17 cellular contexts compared by ENCODE assay signal in genomic region chr17:43983196-43983514, GRCh38. TPM values are rescaled to one million over a fixed set of nuclear protein-coding genes. Genes with fewer than 3 reads are reported as not detected.
DNase-seq lines count a peak whose midpoint lies in the region; ATAC-seq and TF ChIP-seq lines count a peak whose summit lies in the region.
"Had no signal": no experiment of that assay in that cellular context is flagged by ENCODE, and none has a peak within 500 bp of the region (broad histone marks: within the 10 kb centered on the region; RNA-seq: fewer than 3 reads in every experiment).

No MANE protein-coding gene starts in this region.

- no peak overlapping the region for H2BK120ac ChIP-seq in mesendoderm (ENCODE audit: low read depth, low read length)

- intact Hi-C loops in activated CD4-positive, alpha-beta T cell treated with anti-CD3 and anti-CD28 coated beads, Interleukin-2, amount 10 ng/mL, durations not matched to agents 24 days and 14 days (cut with micrococcal nuclease), result no loop called here
- intact Hi-C loops in stomach (cut with DNase I; ENCODE audit: low total_unique reads), result no loop called here
- intact Hi-C loops in natural killer cell (cut with micrococcal nuclease), result no loop called here

- H3K4me1 ChIP-seq in mesendoderm (ENCODE audit: control insufficient read depth, low read depth, low read length), result no peaks in the 10 kb centered on the region
- H3K4me1 ChIP-seq in stomach, result peaks cover 13 to 18% (median 17%) of the 10 kb centered on the region in 4 donors
- H3K4me1 ChIP-seq in Karpas-422 (ENCODE audit: low read length), result no peaks in the 10 kb centered on the region

- H3K36me3 Mint-ChIP-seq in activated CD4-positive, alpha-beta T cell treated with anti-CD3 and anti-CD28 coated beads, Interleukin-2, amount 10 ng/mL, durations not matched to agents 24 days and 14 days (ENCODE audit: low read depth), result no peaks in the 10 kb centered on the region
- no peaks in the 10 kb centered on the region for H3K36me3 Mint-ChIP-seq in natural killer cell

- H4K8ac ChIP-seq in mesendoderm (ENCODE audit: low read depth, low read length), result no peak overlapping the region

- no peaks in the 10 kb centered on the region for H3K79me1 ChIP-seq in mesendoderm (ENCODE audit: low read length)

- no peak overlapping the region for H3K56ac ChIP-seq in mesendoderm (ENCODE audit: low read length)

- no peak overlapping the region for H2BK15ac ChIP-seq in mesendoderm (replicated peaks; ENCODE audit: low read depth)

- no peaks in the 10 kb centered on the region for H3K9me3 Mint-ChIP-seq in activated CD4-positive, alpha-beta T cell treated with anti-CD3 and anti-CD28 coated beads, Interleukin-2, amount 10 ng/mL, durations not matched to agents 24 days and 14 days
- no peaks in the 10 kb centered on the region for H3K9me3 Mint-ChIP-seq in natural killer cell
- H3K9me3 Mint-ChIP-seq: activated T-helper 17 cell treated with anti-CD3 and anti-CD28 coated beads, Interleukin-2, amount 50 U/mL, for 72 hours had no signal

- peak overlapping the region; percentile 28 for H3K4me3 Mint-ChIP-seq in activated CD4-positive, alpha-beta T cell treated with anti-CD3 and anti-CD28 coated beads, Interleukin-2, amount 10 ng/mL, durations not matched to agents 24 days and 14 days
- H3K4me3 Mint-ChIP-seq in natural killer cell, result no peak overlapping the region

- H3K36me3 ChIP-seq in mesendoderm (ENCODE audit: control insufficient read depth, insufficient read depth, low read length) (no peaks in the 10 kb centered on the region), stomach (no peaks in the 10 kb centered on the region), Karpas-422 (ENCODE audit: insufficient read depth, low read length) (no peaks in the 10 kb centered on the region)
- H3K36me3 ChIP-seq: sigmoid colon, tibial artery had no signal

- H3K18ac ChIP-seq in mesendoderm (ENCODE audit: low read length), result no peak overlapping the region

- H3K27me3 Mint-ChIP-seq in activated CD4-positive, alpha-beta T cell treated with anti-CD3 and anti-CD28 coated beads, Interleukin-2, amount 10 ng/mL, durations not matched to agents 24 days and 14 days, result peaks cover 58% of the 10 kb centered on the region
- H3K27me3 Mint-ChIP-seq in natural killer cell (ENCODE audit: low read depth in 2 of 2), result peaks cover 43 to 60% of the 10 kb centered on the region in 2 donors

- H3K23ac ChIP-seq in mesendoderm (ENCODE audit: low read length), result no peak overlapping the region

- H4K20me1 ChIP-seq in Karpas-422 (ENCODE audit: insufficient read depth, low read depth, low read length), result no peaks in the 10 kb centered on the region; the same call in 1 of the 2 replicates

- H3K4me3 ChIP-seq in coronary artery (peak overlapping the region; percentile 66), mesendoderm (ENCODE audit: low read length) (no peak overlapping the region), stomach (peak overlapping the region in 3 of 4 donors; percentile 37 to 55 (median 45)), Karpas-422 (ENCODE audit: low read length) (no peak overlapping the region)

- WGBS in mesendoderm (ENCODE audit: extremely low coverage, insufficient coverage, low lambda C conversion rate), result no CpG with 5 or more reads among the region's 5 CpGs
- WGBS in stomach, 5 donors, result 16 to 44% (median 25%) methylated on average over 2 to 5 of the region's 5 CpGs

- H2AK5ac ChIP-seq in mesendoderm (ENCODE audit: low read length), result no peak overlapping the region

- H2BK5ac ChIP-seq in mesendoderm (ENCODE audit: low read length), result no peak overlapping the region

- H3K9ac ChIP-seq in mesendoderm (ENCODE audit: low read length), result peak overlapping the region; percentile 20
- no peak overlapping the region for H3K9ac ChIP-seq in Karpas-422 (ENCODE audit: low read length)

- H3K27ac Mint-ChIP-seq in activated CD4-positive, alpha-beta T cell treated with anti-CD3 and anti-CD28 coated beads, Interleukin-2, amount 10 ng/mL, durations not matched to agents 24 days and 14 days, result no peak overlapping the region
- no peak overlapping the region for H3K27ac Mint-ChIP-seq in natural killer cell
- H3K27ac Mint-ChIP-seq: activated T-helper 17 cell treated with anti-CD3 and anti-CD28 coated beads, Interleukin-2, amount 50 U/mL, for 72 hours had no signal

- H2AFZ ChIP-seq in Karpas-422 (ENCODE audit: low read length), result no peak overlapping the region

- H3K4ac ChIP-seq in mesendoderm (ENCODE audit: low read depth, low read length), result no peak overlapping the region

- H3K27me3 ChIP-seq in mesendoderm (ENCODE audit: insufficient read depth, low read length, poor library complexity) (peaks cover 2% of the 10 kb centered on the region), stomach (peaks cover 4 to 85% (median 28%) of the 10 kb centered on the region in 3 donors), Karpas-422 (ENCODE audit: low read length) (no peaks in the 10 kb centered on the region)

- TF ChIP-seq POLR2A in stomach (IDR thresholded peaks at IDR 0.05), result no peak

- ATAC-seq in HG03108 (IDR thresholded peaks at IDR 0.05; ENCODE audit: unreplicated experiment) (no peak), natural killer cell (no peak)

- peaks cover 8% of the 10 kb centered on the region for H3K4me1 Mint-ChIP-seq in activated CD4-positive, alpha-beta T cell treated with anti-CD3 and anti-CD28 coated beads, Interleukin-2, amount 10 ng/mL, durations not matched to agents 24 days and 14 days
- no peaks in the 10 kb centered on the region for H3K4me1 Mint-ChIP-seq in natural killer cell
- H3K4me1 Mint-ChIP-seq: activated T-helper 17 cell treated with anti-CD3 and anti-CD28 coated beads, Interleukin-2, amount 50 U/mL, for 72 hours had no signal

- no peak overlapping the region for H4K5ac ChIP-seq in mesendoderm (ENCODE audit: low read length)

- H3K27ac ChIP-seq in coronary artery (no peak overlapping the region), mesendoderm (ENCODE audit: low read depth, low read length) (no peak overlapping the region), stomach (peak overlapping the region in 3 of 5 donors; percentile 6 to 63 (median 53)), Karpas-422 (ENCODE audit: low read length) (no peak overlapping the region)
- H3K27ac ChIP-seq: 22Rv1, sigmoid colon, tibial artery had no signal

- no peak for TF ChIP-seq EP300 in stomach (IDR thresholded peaks at IDR 0.05)

- H3K4me2 ChIP-seq in mesendoderm (ENCODE audit: low read length), result peak overlapping the region; percentile 23
- H3K4me2 ChIP-seq in Karpas-422 (ENCODE audit: low read depth, low read length, poor library complexity, severe bottlenecking), result no peak overlapping the region

- H3K9me2 ChIP-seq in Karpas-422 (replicated peaks; ENCODE audit: insufficient read depth, low read length), result no peaks in the 10 kb centered on the region

- H3K79me2 ChIP-seq in mesendoderm (ENCODE audit: control insufficient read depth, insufficient read depth, low read length) (no peaks in the 10 kb centered on the region), Karpas-422 (ENCODE audit: low read length) (no peaks in the 10 kb centered on the region)

- TF ChIP-seq CTCF in coronary artery (IDR thresholded peaks at IDR 0.05) (no peak), stomach (IDR thresholded peaks at IDR 0.05) (no peak), natural killer cell (IDR thresholded peaks at IDR 0.05) (no peak)

- H3K9me3 ChIP-seq in stomach (no peaks in the 10 kb centered on the region), Karpas-422 (ENCODE audit: low read length) (no peaks in the 10 kb centered on the region)
- H3K9me3 ChIP-seq: sigmoid colon, tibial artery had no signal

- no peak for DNase-seq in activated CD4-positive, alpha-beta T cell treated with anti-CD3 and anti-CD28 coated beads, Interleukin-2, amount 10 ng/mL, durations not matched to agents 24 days and 14 days
- no peak for DNase-seq in activated CD4-positive, alpha-beta T cell treated with anti-CD3 and anti-CD28 coated beads for 1 hour
- no peak for DNase-seq in coronary artery (ENCODE audit: low spot score)
- no peak for DNase-seq in mesendoderm
- no peak for DNase-seq in stomach
- no peak for DNase-seq in Karpas-422
- DNase-seq in natural killer cell, result no peak
- DNase-seq: hippocampal formation, midbrain, NCI-H226, OCI-M1, tibial artery had no signal

RNA-seq across cellular contexts. Expression of gene NAGS, which starts 21.3 kb away (rescaled TPM):
- total RNA-seq in activated CD4-positive, alpha-beta T cell treated with anti-CD3 and anti-CD28 coated beads, Interleukin-2, amount 10 ng/mL, durations not matched to agents 24 days and 14 days, result 0.59 and 0.91 TPM in 2 replicates
- 0.98 TPM for polyA plus RNA-seq in mesendoderm (2013, experiment 1 of 2)
- 0.92 TPM for polyA plus RNA-seq in mesendoderm (2013, experiment 2 of 2)
- 1 to 10 TPM in 1 of 5 donors, under 1 TPM in 2, not detected in 2; 0.29 to 1.5 (median 0.58) TPM for total RNA-seq in stomach
- 1 to 10 TPM in 2 of 3 donors, under 1 TPM in 1; 0.61 to 1.4 (median 1.2) TPM for polyA plus RNA-seq in stomach
- 2.4 and 4.3 TPM in 2 replicates for total RNA-seq in Karpas-422 (2014; rRNA removed; shearing (Covaris generic); ENCODE audit: low replicate concordance)
- total RNA-seq in natural killer cell, result 1 to 10 TPM in 2 of 3 donors, under 1 TPM in 1; 0.92 to 1.7 (median 1.1) TPM

RNA-seq across cellular contexts. Expression of gene PYY, which starts 29.4 kb away (rescaled TPM):
- total RNA-seq in activated CD4-positive, alpha-beta T cell treated with anti-CD3 and anti-CD28 coated beads, Interleukin-2, amount 10 ng/mL, durations not matched to agents 24 days and 14 days, result 0.26 TPM in 1 of 2 replicates, not detected in the other
- polyA plus RNA-seq in mesendoderm (2013, experiment 1 of 2), result 0.69 TPM
- polyA plus RNA-seq in mesendoderm (2013, experiment 2 of 2), result 0.67 TPM
- total RNA-seq in stomach (10 to 100 TPM in 1 of 5 donors, not detected in 4; 71.3 TPM), natural killer cell (not detected)
- polyA plus RNA-seq in stomach, result under 1 TPM in 1 of 3 donors, not detected in 2; 0.35 TPM
- total RNA-seq in Karpas-422 (2014; rRNA removed; shearing (Covaris generic); ENCODE audit: low replicate concordance), result 0.51 TPM in 1 of 2 replicates, not detected in the other
- total RNA-seq: activated T-helper 17 cell treated with anti-CD3 and anti-CD28 coated beads, Interleukin-2, amount 50 U/mL, for 72 hours had no signal
- polyA plus RNA-seq: esophagus had no signal

RNA-seq across cellular contexts. Expression of gene TMEM101, which starts 31.6 kb away (rescaled TPM):
- 27.5 and 32.8 TPM in 2 replicates for total RNA-seq in activated CD4-positive, alpha-beta T cell treated with anti-CD3 and anti-CD28 coated beads, Interleukin-2, amount 10 ng/mL, durations not matched to agents 24 days and 14 days
- 7.6 TPM for polyA plus RNA-seq in mesendoderm (2013, experiment 1 of 2)
- polyA plus RNA-seq in mesendoderm (2013, experiment 2 of 2), result 7.2 TPM
- total RNA-seq in stomach (10 to 100 TPM in 4 of 5 donors, 1 to 10 TPM in 1; 1.8 to 41.9 (median 17.7) TPM), natural killer cell (10 to 100 TPM; 11.3 to 13.9 (median 11.5) TPM)
- polyA plus RNA-seq in stomach, result 10 to 100 TPM; 29.6 to 40.8 (median 38.0) TPM
- total RNA-seq in Karpas-422 (2014; rRNA removed; shearing (Covaris generic); ENCODE audit: low replicate concordance), result 26.6 and 42.4 TPM in 2 replicates

RNA-seq across cellular contexts. Expression of gene PPY, which starts 40.9 kb away (rescaled TPM):
- not detected in 2 replicates for total RNA-seq in activated CD4-positive, alpha-beta T cell treated with anti-CD3 and anti-CD28 coated beads, Interleukin-2, amount 10 ng/mL, durations not matched to agents 24 days and 14 days
- not detected for polyA plus RNA-seq in mesendoderm (2013, experiment 1 of 2)
- not detected for polyA plus RNA-seq in mesendoderm (2013, experiment 2 of 2)
- total RNA-seq in stomach, result not detected
- not detected for polyA plus RNA-seq in stomach
- not detected in 2 replicates for total RNA-seq in Karpas-422 (2014; rRNA removed; shearing (Covaris generic); ENCODE audit: low replicate concordance)
- total RNA-seq in natural killer cell, result not detected
- total RNA-seq: sigmoid colon had no signal
- polyA plus RNA-seq: esophagus, sigmoid colon had no signal

Comparison
In these comparisons a context has a peak if more than half of its experiments do, and no peak if none do; other contexts are left out.
1. H3K27ac ChIP-seq: peak in stomach (3 of 5); none in coronary artery (0 of 2), mesendoderm (single experiment) and Karpas-422 (single experiment).
2. H3K4me3 ChIP-seq: peak in coronary artery (single experiment) and stomach (3 of 4); none in mesendoderm (single experiment) and Karpas-422 (single experiment).